Comparison of ENCODE assay signal across 20 cellular contexts in the genomic region with DNA sequence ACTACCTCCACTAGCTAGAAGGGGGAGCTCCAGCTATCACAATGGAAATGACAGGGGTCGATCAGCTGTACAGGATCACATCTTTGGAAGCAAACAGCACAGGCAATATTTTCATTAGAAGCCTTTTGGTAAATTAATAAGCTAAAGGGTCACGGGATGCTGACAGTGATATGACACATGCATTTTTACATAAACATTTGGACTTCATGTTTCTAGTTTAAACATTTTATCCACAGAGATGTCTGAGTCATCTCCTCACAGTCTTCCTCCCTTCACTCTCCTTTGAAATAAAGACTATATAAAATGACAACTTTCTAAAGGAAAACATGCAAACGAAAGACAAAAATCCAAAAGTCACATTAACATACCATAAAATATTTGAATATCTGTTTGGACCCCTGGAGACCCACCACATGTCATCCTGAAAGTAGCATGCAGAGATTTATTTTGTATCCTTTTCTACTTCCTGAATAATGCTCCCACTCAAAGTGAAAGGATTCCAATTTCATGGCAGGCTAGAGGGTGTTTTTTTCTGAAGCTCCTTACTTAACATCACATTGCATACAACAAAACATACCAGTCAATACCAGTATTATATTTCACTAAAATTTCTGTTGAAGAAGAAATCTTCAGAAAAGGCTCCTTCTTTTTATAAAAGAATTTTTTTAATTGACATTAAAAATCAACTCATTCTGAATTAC.
DNase-seq lines count a peak whose midpoint lies in the region; TF ChIP-seq lines count a peak whose summit lies in the region.
"Had no signal": no experiment of that assay in that cellular context is flagged by ENCODE, and none has a peak within 500 bp of the region (broad histone marks: within the 10 kb centered on the region; RNA-seq: fewer than 3 reads in every experiment).

No MANE protein-coding gene starts in this region.

- H4K20me1 ChIP-seq in GM23248 (ENCODE audit: insufficient read depth), result no peaks in the 10 kb centered on the region

- H3K4me2 ChIP-seq in GM23248 (ENCODE audit: unreplicated experiment), result peak overlapping the region; percentile 52

- no peaks in the 10 kb centered on the region for H3K79me2 ChIP-seq in GM23248 (ENCODE audit: insufficient read depth)

- H3K27ac ChIP-seq in GM23248 (0 out of 2 replicates have a peak overlapping the region, but pooled peaks have one; percentile 18), epithelial cell of prostate (peak overlapping the region; percentile 4)
- H3K27ac ChIP-seq: skin epidermis had no signal

- no peaks in the 10 kb centered on the region for H3K9me2 ChIP-seq in GM23248 (ENCODE audit: insufficient read depth)

- H3K4me1 ChIP-seq in GM23248 (ENCODE audit: insufficient read depth), result peaks cover 9% of the 10 kb centered on the region; the same call in 1 of the 2 replicates

- H3K9ac ChIP-seq in GM23248, result no peak overlapping the region

- in situ Hi-C loops in GM23248 (cut with MboI), result no loop called here

- H3K27ac Mint-ChIP-seq in nephron, result peak overlapping the region in 2 of 3 experiments; percentile 35 to 60
- H3K27ac Mint-ChIP-seq: immature natural killer cell; naive thymus-derived CD4-positive, alpha-beta T cell had no signal

- H3K27me3 Mint-ChIP-seq in nephron (ENCODE audit: low read depth), result peaks cover 5% of the 10 kb centered on the region

- DNase-seq in GM23248 (peak; percentile 50), RPMI7951 (ENCODE audit: low read depth) (peak; percentile 5), epithelial cell of prostate (ENCODE audit: low read depth, low spot score) (no peak), NCI-H2171 (lab: John Stamatoyannopoulos, UW) (no peak), islet precursor cell (no peak), NCI-H146 treated with DMSO at 0.1 percent for 48 hours (lab: John Stamatoyannopoulos, UW; ENCODE audit: unreplicated experiment) (no peak), midbrain (lab: John Stamatoyannopoulos, UW) (no peak)
- DNase-seq: activated CD4-positive, alpha-beta T cell treated with anti-CD3 and anti-CD28 coated beads, Interleukin-2, amount 50 U/mL, for 1 hour; activated naive CD4-positive, alpha-beta T cell treated with Interleukin-2 at 50 U/mL for 16 hours; activated T-cell treated with anti-CD3 and anti-CD28 coated beads for 4 hours; AML-193; anterior cingulate cortex; immature natural killer cell; naive thymus-derived CD4-positive, alpha-beta T cell; NCI-H1436; NCI-H226; stimulated activated CD8-positive, alpha-beta memory T cell treated with anti-CD3 and anti-CD28 coated beads, Interleukin-4, amount 100 ng/mL, for 48 hours; substantia nigra had no signal

- no peaks in the 10 kb centered on the region for H3K36me3 Mint-ChIP-seq in nephron (ENCODE audit: low read depth)
- H3K36me3 Mint-ChIP-seq: immature natural killer cell; naive thymus-derived CD4-positive, alpha-beta T cell had no signal

- H3K9me3 ChIP-seq in GM23248 (ENCODE audit: low read depth), result no peaks in the 10 kb centered on the region

- H3K4me3 ChIP-seq in GM23248, result peak overlapping the region; percentile 50
- H3K4me3 ChIP-seq: skin epidermis had no signal

- no peak for TF ChIP-seq CTCF in nephron (IDR thresholded peaks at IDR 0.05; ENCODE audit: unreplicated experiment in 3 of 3)

- H3F3A ChIP-seq in GM23248 (ENCODE audit: insufficient read depth), result peaks cover 10% of the 10 kb centered on the region; the same call in 1 of the 2 replicates

- H2AFZ ChIP-seq in GM23248, result peak overlapping the region; percentile 57

- no peaks in the 10 kb centered on the region for H3K27me3 ChIP-seq in GM23248 (replicated peaks; ENCODE audit: insufficient read depth)

- H3K9me3 Mint-ChIP-seq in nephron, result no peaks in the 10 kb centered on the region

- peaks cover 17% of the 10 kb centered on the region for H3K4me1 Mint-ChIP-seq in nephron
- H3K4me1 Mint-ChIP-seq: immature natural killer cell; naive thymus-derived CD4-positive, alpha-beta T cell had no signal

- no peak overlapping the region for H3K4me3 Mint-ChIP-seq in nephron
- H3K4me3 Mint-ChIP-seq: immature natural killer cell; naive thymus-derived CD4-positive, alpha-beta T cell had no signal

- WGBS in GM23248 (ENCODE audit: low coverage in 1 of 2, low lambda C conversion rate in 2 of 2, missing lambda C conversion rate in 2 of 2), 2 experiments, result 31 to 33% methylated on average over 3 of the region's 3 CpGs

- H3K36me3 ChIP-seq in GM23248 (ENCODE audit: low read depth), result no peaks in the 10 kb centered on the region

Comparison
In these comparisons a context has a peak if more than half of its experiments do, and no peak if none do; other contexts are left out.
1. DNase-seq: peak in GM23248 (single experiment) and RPMI7951 (single experiment); none in epithelial cell of prostate (single experiment), NCI-H2171 (single experiment), islet precursor cell (single experiment), NCI-H146 treated with DMSO at 0.1 percent for 48 hours (single experiment) and midbrain (single experiment).